1 cellular context compared by ENCODE assay signal in the genomic region with DNA sequence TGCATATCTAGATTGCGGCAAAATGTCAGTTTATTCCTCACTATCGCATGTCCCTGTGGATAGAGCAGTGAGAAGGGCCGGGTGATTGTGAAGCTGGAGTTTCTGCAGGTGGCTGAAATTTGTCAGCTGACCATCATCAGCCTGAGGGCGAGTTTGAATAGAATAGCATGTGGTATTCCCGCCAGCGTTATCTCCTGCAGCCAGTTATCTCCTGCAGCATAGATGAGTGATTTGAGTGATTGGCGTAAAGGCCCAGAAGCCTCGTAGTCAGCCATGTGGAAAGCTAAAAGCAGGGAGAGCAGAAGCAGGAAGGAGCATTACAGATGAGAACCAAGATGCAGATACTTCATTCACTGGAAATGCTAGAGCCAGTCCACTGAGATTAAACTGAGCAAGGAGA.
TF ChIP-seq lines count a peak whose summit lies in the region.

No MANE protein-coding gene starts in this region.

TF ChIP-seq in SK-N-SH, 30 proteins besides CTCF, POLR2A, EP300 and RAD21 (continued from another document):
- no peak for TF ChIP-seq TAF1 (IDR thresholded peaks at IDR 0.05; ENCODE audit: borderline replicate concordance, low read depth, low read length)
- no peak for TF ChIP-seq EZH2phosphoT487 (IDR thresholded peaks at IDR 0.05; ENCODE audit: borderline replicate concordance, low read depth)
- TF ChIP-seq RFX5 (IDR thresholded peaks at IDR 0.05; ENCODE audit: low read length), result peak; percentile 21; the same call in 1 of the 2 replicates
- TF ChIP-seq YY1 (IDR thresholded peaks at IDR 0.05; ENCODE audit: low read depth), result no peak
- TF ChIP-seq, protein P1, sequence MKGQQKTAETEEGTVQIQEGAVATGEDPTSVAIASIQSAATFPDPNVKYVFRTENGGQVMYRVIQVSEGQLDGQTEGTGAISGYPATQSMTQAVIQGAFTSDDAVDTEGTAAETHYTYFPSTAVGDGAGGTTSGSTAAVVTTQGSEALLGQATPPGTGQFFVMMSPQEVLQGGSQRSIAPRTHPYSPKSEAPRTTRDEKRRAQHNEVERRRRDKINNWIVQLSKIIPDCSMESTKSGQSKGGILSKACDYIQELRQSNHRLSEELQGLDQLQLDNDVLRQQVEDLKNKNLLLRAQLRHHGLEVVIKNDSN (IDR thresholded peaks at IDR 0.05; ENCODE audit: borderline replicate concordance, low read depth), result no peak
- no peak for TF ChIP-seq SMC3 (IDR thresholded peaks at IDR 0.05; ENCODE audit: low read depth, low read length)
- TF ChIP-seq POLR2AphosphoS5 (IDR thresholded peaks at IDR 0.05; ENCODE audit: low read depth, low read length), result peak; percentile 27; the same call in 1 of the 2 replicates
- TF ChIP-seq, protein P2, sequence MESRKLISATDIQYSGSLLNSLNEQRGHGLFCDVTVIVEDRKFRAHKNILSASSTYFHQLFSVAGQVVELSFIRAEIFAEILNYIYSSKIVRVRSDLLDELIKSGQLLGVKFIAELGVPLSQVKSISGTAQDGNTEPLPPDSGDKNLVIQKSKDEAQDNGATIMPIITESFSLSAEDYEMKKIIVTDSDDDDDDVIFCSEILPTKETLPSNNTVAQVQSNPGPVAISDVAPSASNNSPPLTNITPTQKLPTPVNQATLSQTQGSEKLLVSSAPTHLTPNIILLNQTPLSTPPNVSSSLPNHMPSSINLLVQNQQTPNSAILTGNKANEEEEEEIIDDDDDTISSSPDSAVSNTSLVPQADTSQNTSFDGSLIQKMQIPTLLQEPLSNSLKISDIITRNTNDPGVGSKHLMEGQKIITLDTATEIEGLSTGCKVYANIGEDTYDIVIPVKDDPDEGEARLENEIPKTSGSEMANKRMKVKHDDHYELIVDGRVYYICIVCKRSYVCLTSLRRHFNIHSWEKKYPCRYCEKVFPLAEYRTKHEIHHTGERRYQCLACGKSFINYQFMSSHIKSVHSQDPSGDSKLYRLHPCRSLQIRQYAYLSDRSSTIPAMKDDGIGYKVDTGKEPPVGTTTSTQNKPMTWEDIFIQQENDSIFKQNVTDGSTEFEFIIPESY (IDR thresholded peaks at IDR 0.05; ENCODE audit: borderline replicate concordance, low read depth), result no peak
- TF ChIP-seq, protein P3, sequence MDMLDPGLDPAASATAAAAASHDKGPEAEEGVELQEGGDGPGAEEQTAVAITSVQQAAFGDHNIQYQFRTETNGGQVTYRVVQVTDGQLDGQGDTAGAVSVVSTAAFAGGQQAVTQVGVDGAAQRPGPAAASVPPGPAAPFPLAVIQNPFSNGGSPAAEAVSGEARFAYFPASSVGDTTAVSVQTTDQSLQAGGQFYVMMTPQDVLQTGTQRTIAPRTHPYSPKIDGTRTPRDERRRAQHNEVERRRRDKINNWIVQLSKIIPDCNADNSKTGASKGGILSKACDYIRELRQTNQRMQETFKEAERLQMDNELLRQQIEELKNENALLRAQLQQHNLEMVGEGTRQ (IDR thresholded peaks at IDR 0.05; ENCODE audit: borderline replicate concordance, low read depth, low read length), result no peak
- TF ChIP-seq MEF2A (IDR thresholded peaks at IDR 0.05; ENCODE audit: borderline replicate concordance, low read depth), result no peak
- peak; percentile 95 for TF ChIP-seq RCOR1 (IDR thresholded peaks at IDR 0.05; ENCODE audit: low read length)
- TF ChIP-seq, protein P4, sequence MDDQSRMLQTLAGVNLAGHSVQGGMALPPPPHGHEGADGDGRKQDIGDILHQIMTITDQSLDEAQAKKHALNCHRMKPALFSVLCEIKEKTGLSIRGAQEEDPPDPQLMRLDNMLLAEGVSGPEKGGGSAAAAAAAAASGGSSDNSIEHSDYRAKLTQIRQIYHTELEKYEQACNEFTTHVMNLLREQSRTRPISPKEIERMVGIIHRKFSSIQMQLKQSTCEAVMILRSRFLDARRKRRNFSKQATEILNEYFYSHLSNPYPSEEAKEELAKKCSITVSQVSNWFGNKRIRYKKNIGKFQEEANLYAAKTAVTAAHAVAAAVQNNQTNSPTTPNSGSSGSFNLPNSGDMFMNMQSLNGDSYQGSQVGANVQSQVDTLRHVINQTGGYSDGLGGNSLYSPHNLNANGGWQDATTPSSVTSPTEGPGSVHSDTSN (IDR thresholded peaks at IDR 0.05), result no peak
- TF ChIP-seq FOXJ3 (CRISPR knock-in tag; IDR thresholded peaks at IDR 0.05), result peak; percentile 96
